ENCODE assay signal across 8 cellular contexts in genomic region chr19:33302175-33302973, GRCh38. TPM values are rescaled to one million over a fixed set of nuclear protein-coding genes. Genes with fewer than 3 reads are reported as not detected.
DNase-seq lines count a peak whose midpoint lies in the region; ATAC-seq and TF ChIP-seq lines count a peak whose summit lies in the region.

Gene CEBPA (minus strand): TSS chr19:33302534. CDS start chr19:33302414, 120 bp downstream.

- H3K9me3 ChIP-seq in Peyer's patch (no peaks in the 10 kb centered on the region), gastroesophageal sphincter (no peaks in the 10 kb centered on the region), neuronal stem cell (replicated peaks in 1 of 2; ENCODE audit: control insufficient read depth in 2 of 2, insufficient read depth in 1 of 2, low read depth in 1 of 2, low read length in 2 of 2) (peaks cover 0 to 4% of the 10 kb centered on the region in 2 donors), thoracic aorta (no peaks in the 10 kb centered on the region)

- peak within 1 kb of the TSS; percentile 85 for H3K14ac ChIP-seq in neuronal stem cell (ENCODE audit: low read length)

- H3K27ac ChIP-seq in Peyer's patch = peak within 1 kb of the TSS; percentile 65 to 92 (median 86)
- H3K27ac ChIP-seq in gastroesophageal sphincter = peak within 1 kb of the TSS; percentile 34 to 90 (median 88)
- H3K27ac ChIP-seq in neuronal stem cell (replicated peaks; ENCODE audit: low read length) = peak within 1 kb of the TSS; percentile 78
- peak within 1 kb of the TSS; percentile 36 to 53 for H3K27ac ChIP-seq in thoracic aorta

- no peak within 1 kb of the TSS for H4K8ac ChIP-seq in neuronal stem cell (ENCODE audit: low read depth, low read length)

- H4K91ac ChIP-seq in neuronal stem cell (ENCODE audit: low read depth, low read length, poor library complexity) = no peak within 1 kb of the TSS

- ATAC-seq in gastroesophageal sphincter (peak; percentile 94), thoracic aorta (ENCODE audit: insufficient number of reproducible peaks, low FRiP score, low read depth) (peak; percentile 64)

- H3K9ac ChIP-seq in neuronal stem cell (ENCODE audit: low read depth, low read length, poor library complexity) = peak within 1 kb of the TSS; percentile 87

- H3K27me3 ChIP-seq in Peyer's patch (no peaks in the 10 kb centered on the region), gastroesophageal sphincter (peaks cover 22% of the 10 kb centered on the region), neuronal stem cell (ENCODE audit: control insufficient read depth in 3 of 3, insufficient read depth in 3 of 3, low read depth in 1 of 3, low read length in 3 of 3) (peaks cover 14 to 54% (median 44%) of the 10 kb centered on the region in 3 experiments), thoracic aorta (replicated peaks; ENCODE audit: insufficient read depth) (no peaks in the 10 kb centered on the region)

- DNase-seq in COR-L47 (lab: John Stamatoyannopoulos, UW) = peak; percentile 58
- DNase-seq in GM20000 (ENCODE audit: low spot score) = peak; percentile 95
- DNase-seq in HUDEP-2 (lab: John Stamatoyannopoulos, UW; ENCODE audit: unreplicated experiment in 76 of 76) = peak in 56 of 76 experiments; percentile 14 to 82 (median 55)
- peak; percentile 51 to 91 (median 90) for DNase-seq in Peyer's patch
- peak; percentile 43 for DNase-seq in activated gamma-delta T cell treated with anti-CD3 and anti-CD28 coated beads, Interleukin-2, amount 50 U/mL, for 16 hours (ENCODE audit: low read depth)
- DNase-seq in neuronal stem cell (ENCODE audit: low spot score) = peak; percentile 90
- no peak for DNase-seq in thoracic aorta (ENCODE audit: low spot score)

- H2BK120ac ChIP-seq in neuronal stem cell (ENCODE audit: low read depth, low read length) = peak within 1 kb of the TSS; percentile 77

- no peak within 1 kb of the TSS for H2BK12ac ChIP-seq in neuronal stem cell (ENCODE audit: low read length)

- H2AK5ac ChIP-seq in neuronal stem cell (ENCODE audit: low read depth, low read length) = peak within 1 kb of the TSS; percentile 86

- H3K23ac ChIP-seq in neuronal stem cell (ENCODE audit: low read depth, low read length, poor library complexity) = peak within 1 kb of the TSS; percentile 86

- H3K4me2 ChIP-seq in neuronal stem cell (ENCODE audit: insufficient read depth, low read length, poor library complexity, severe bottlenecking) = peak within 1 kb of the TSS; percentile 94

- peak within 1 kb of the TSS; percentile 100 for H2AFZ ChIP-seq in neuronal stem cell (ENCODE audit: low read length)

- H3K36me3 ChIP-seq in Peyer's patch = no peaks in the 10 kb centered on the region
- H3K36me3 ChIP-seq in gastroesophageal sphincter = no peaks in the 10 kb centered on the region
- no peaks in the 10 kb centered on the region for H3K36me3 ChIP-seq in neuronal stem cell (replicated peaks in 1 of 2; ENCODE audit: control insufficient read depth in 2 of 2, insufficient read depth in 2 of 2, low read length in 2 of 2)
- H3K36me3 ChIP-seq in thoracic aorta = no peaks in the 10 kb centered on the region

- TF ChIP-seq CTCF in GM20000 (IDR thresholded peaks at IDR 0.05; ENCODE audit: extremely low read depth, missing control alignments) = peak; percentile 47
- TF ChIP-seq CTCF in Peyer's patch (IDR thresholded peaks at IDR 0.05) = peak in 5 of 6 experiments; percentile 23 to 94 (median 88)
- peak in 3 of 4 experiments; percentile 56 to 90 (median 89) for TF ChIP-seq CTCF in gastroesophageal sphincter (IDR thresholded peaks at IDR 0.05)
- no peak for TF ChIP-seq CTCF in thoracic aorta (IDR thresholded peaks at IDR 0.05)

- no peak for TF ChIP-seq EP300 in gastroesophageal sphincter (IDR thresholded peaks at IDR 0.05)

- WGBS in gastroesophageal sphincter (ENCODE audit: low coverage in 1 of 2), 2 donors = no CpG with 5 or more reads among the region's 111 CpGs
- WGBS in neuronal stem cell (ENCODE audit: extremely low coverage in 2 of 2, insufficient read length in 2 of 2, insufficient replicate concordance in 1 of 2), 2 donors = no CpG with 5 or more reads among the region's 111 CpGs

- peaks cover 2% of the 10 kb centered on the region for H3K79me1 ChIP-seq in neuronal stem cell (ENCODE audit: low read depth, low read length)

- peak within 1 kb of the TSS; percentile 26 for H2BK15ac ChIP-seq in neuronal stem cell (ENCODE audit: low read length)

- H3K4me1 ChIP-seq in Peyer's patch = peaks cover 0 to 24% (median 11%) of the 10 kb centered on the region in 4 donors
- H3K4me1 ChIP-seq in gastroesophageal sphincter = peaks cover 0 to 56% (median 17%) of the 10 kb centered on the region in 3 donors
- H3K4me1 ChIP-seq in neuronal stem cell (ENCODE audit: control insufficient read depth in 2 of 2, insufficient read depth in 1 of 2, low read depth in 1 of 2, low read length in 2 of 2) = peaks cover 4 to 9% of the 10 kb centered on the region in 2 donors
- H3K4me1 ChIP-seq in thoracic aorta (ENCODE audit: control insufficient read depth in 1 of 2, low read depth in 2 of 2) = peaks cover 4 to 32% of the 10 kb centered on the region in 2 donors

- TF ChIP-seq POLR2A in Peyer's patch (IDR thresholded peaks at IDR 0.05) (peak; percentile 91 to 100), gastroesophageal sphincter (IDR thresholded peaks at IDR 0.05) (peak; percentile 97 to 99)

- peak within 1 kb of the TSS; percentile 67 to 93 (median 70) for H3K4me3 ChIP-seq in Peyer's patch
- peak within 1 kb of the TSS; percentile 44 to 80 for H3K4me3 ChIP-seq in gastroesophageal sphincter
- H3K4me3 ChIP-seq in neuronal stem cell (ENCODE audit: low read length in 2 of 2) = peak within 1 kb of the TSS; percentile 68 to 84
- peak within 1 kb of the TSS; percentile 95 for H3K4me3 ChIP-seq in thoracic aorta

- peak within 1 kb of the TSS; percentile 83 for H2BK5ac ChIP-seq in neuronal stem cell (ENCODE audit: low read length)

- no peak within 1 kb of the TSS for H3K4ac ChIP-seq in neuronal stem cell (ENCODE audit: low read length)

- H3K18ac ChIP-seq in neuronal stem cell (ENCODE audit: low read length) = peak within 1 kb of the TSS; percentile 98

RNA-seq across cellular contexts. Expression of gene CEBPA, which starts in this region (rescaled TPM):
- total RNA-seq in Peyer's patch (100 to 1,000 TPM in 1 of 4 donors, 10 to 100 TPM in 3; 36.3 to 160 (median 89.2) TPM), gastroesophageal sphincter (10 to 100 TPM in 1 of 4 donors, 1 to 10 TPM in 3; 7.0 to 11.3 (median 9.0) TPM), thoracic aorta (1 to 10 TPM; 4.7 to 4.9 TPM)
- 0.78 TPM for polyA plus RNA-seq in neuronal stem cell (2013, experiment 1 of 2)
- 0.96 TPM for polyA plus RNA-seq in neuronal stem cell (2013, experiment 2 of 2)
